Comparison of ENCODE assay signal across 1 cellular context in the genomic region with DNA sequence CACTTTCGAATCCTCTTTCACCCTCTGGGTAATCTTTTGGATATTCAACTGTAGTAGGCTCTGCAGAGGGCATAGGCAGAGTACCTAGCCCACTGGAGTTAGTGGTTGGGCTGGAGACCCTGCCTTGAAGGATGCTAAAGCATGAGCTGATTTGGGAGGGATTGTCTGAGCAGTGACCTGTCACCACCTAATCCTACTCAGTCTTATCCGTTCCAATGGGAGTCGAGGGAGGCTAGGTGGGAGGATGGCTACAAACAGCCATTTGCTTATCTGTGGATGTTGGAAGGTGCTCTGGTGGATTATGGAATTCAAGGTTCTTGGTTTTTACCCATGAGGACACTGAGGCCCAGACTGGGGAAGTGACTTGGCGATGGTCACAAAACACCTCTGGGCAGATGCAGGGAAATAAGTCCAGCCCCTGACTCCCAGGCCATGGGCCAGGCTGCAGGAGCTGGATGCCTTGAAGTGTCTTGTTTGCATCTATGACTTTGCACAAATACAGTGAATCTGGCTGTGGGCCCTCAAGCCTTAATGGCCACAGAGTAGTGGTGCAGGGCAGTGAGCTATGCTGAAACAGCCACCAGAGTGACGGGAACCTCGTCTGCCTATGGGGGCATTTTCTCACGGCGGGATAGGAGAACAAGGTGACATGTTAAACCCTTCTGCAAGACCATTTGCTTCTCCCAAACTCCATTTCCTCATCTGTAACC.
TF ChIP-seq lines count a peak whose summit lies in the region.

No MANE protein-coding gene starts in this region.

TF ChIP-seq in GM23338, 12 proteins besides CTCF, POLR2A, EP300 and RAD21 (continued from another document):
- TF ChIP-seq, protein P1, sequence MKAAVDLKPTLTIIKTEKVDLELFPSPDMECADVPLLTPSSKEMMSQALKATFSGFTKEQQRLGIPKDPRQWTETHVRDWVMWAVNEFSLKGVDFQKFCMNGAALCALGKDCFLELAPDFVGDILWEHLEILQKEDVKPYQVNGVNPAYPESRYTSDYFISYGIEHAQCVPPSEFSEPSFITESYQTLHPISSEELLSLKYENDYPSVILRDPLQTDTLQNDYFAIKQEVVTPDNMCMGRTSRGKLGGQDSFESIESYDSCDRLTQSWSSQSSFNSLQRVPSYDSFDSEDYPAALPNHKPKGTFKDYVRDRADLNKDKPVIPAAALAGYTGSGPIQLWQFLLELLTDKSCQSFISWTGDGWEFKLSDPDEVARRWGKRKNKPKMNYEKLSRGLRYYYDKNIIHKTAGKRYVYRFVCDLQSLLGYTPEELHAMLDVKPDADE (IDR thresholded peaks at IDR 0.05) = no peak
- no peak for TF ChIP-seq ZNF114 (CRISPR knock-in tag; IDR thresholded peaks at IDR 0.05)
- no peak for TF ChIP-seq NANOG (IDR thresholded peaks at IDR 0.05; ENCODE audit: borderline replicate concordance)
